8 cellular contexts compared by ENCODE assay signal in genomic region chr3:107241217-107241616, GRCh38.
A peak's percentile ranks its signal among the peaks of the same experiment; 100 is the strongest.
DNase-seq lines count a peak whose midpoint lies in the region; ATAC-seq and TF ChIP-seq lines count a peak whose summit lies in the region.

No MANE protein-coding gene starts in this region.

- peak overlapping the region; percentile 85 for H3K27ac Mint-ChIP-seq in HFFc6
- peak overlapping the region; percentile 65 for H3K27ac Mint-ChIP-seq in stimulated activated memory B cell treated with anti-CD40 and anti-IgM and Interleukin-4, amounts not matched to agents 10 μg/mL and 1 μg/mL and 100 μg/mL, for 72 hours

- H3K36me3 ChIP-seq in brain microvascular endothelial cell (replicated peaks) = no peaks in the 10 kb centered on the region

- peak; percentile 53 for ATAC-seq in stimulated activated memory B cell treated with anti-CD40 and anti-IgM and Interleukin-4, amounts not matched to agents 10 μg/mL and 1 μg/mL and 100 μg/mL, for 72 hours

- no peaks in the 10 kb centered on the region for H3K27me3 Mint-ChIP-seq in HFFc6 (ENCODE audit: insufficient read depth)
- no peaks in the 10 kb centered on the region for H3K27me3 Mint-ChIP-seq in stimulated activated memory B cell treated with anti-CD40 and anti-IgM and Interleukin-4, amounts not matched to agents 10 μg/mL and 1 μg/mL and 100 μg/mL, for 72 hours

- peak overlapping the region; percentile 98 for H3K4me3 Mint-ChIP-seq in HFFc6
- H3K4me3 Mint-ChIP-seq in stimulated activated memory B cell treated with anti-CD40 and anti-IgM and Interleukin-4, amounts not matched to agents 10 μg/mL and 1 μg/mL and 100 μg/mL, for 72 hours = peak overlapping the region; percentile 91

- peaks cover 56% of the 10 kb centered on the region for H3K4me1 Mint-ChIP-seq in HFFc6 (ENCODE audit: low read depth)
- H3K4me1 Mint-ChIP-seq in stimulated activated memory B cell treated with anti-CD40 and anti-IgM and Interleukin-4, amounts not matched to agents 10 μg/mL and 1 μg/mL and 100 μg/mL, for 72 hours = peaks cover 17% of the 10 kb centered on the region

- H3K27ac ChIP-seq in brain microvascular endothelial cell = no peak overlapping the region

- in situ Hi-C loops in brain microvascular endothelial cell (cut with HindIII; ENCODE audit: low pct_ligation_motif_present, low sequenced_read_pairs) = no loop called here

- peaks cover 15% of the 10 kb centered on the region for H3K36me3 Mint-ChIP-seq in HFFc6 (ENCODE audit: low read depth)
- H3K36me3 Mint-ChIP-seq in stimulated activated memory B cell treated with anti-CD40 and anti-IgM and Interleukin-4, amounts not matched to agents 10 μg/mL and 1 μg/mL and 100 μg/mL, for 72 hours = peaks cover 1% of the 10 kb centered on the region

- DNase-seq in activated effector memory CD4-positive, alpha-beta T cell treated with anti-CD3 and anti-CD28 coated beads, Interleukin-2, amount 50 U/mL, for 16 hours = peak; percentile 62
- DNase-seq in activated effector memory CD4-positive, alpha-beta T cell treated with Interleukin-2 at 50 U/mL for 16 hours = no peak
- DNase-seq in HFFc6 (no peak), NCI-H748 treated with DMSO at 0.1 percent for 48 hours (lab: John Stamatoyannopoulos, UW) (peak; percentile 33), brain microvascular endothelial cell (no peak), islet precursor cell (peak; percentile 76), globus pallidus (ENCODE audit: low spot score) (no peak)

- H3K9me3 Mint-ChIP-seq in HFFc6 = no peaks in the 10 kb centered on the region
- H3K9me3 Mint-ChIP-seq in stimulated activated memory B cell treated with anti-CD40 and anti-IgM and Interleukin-4, amounts not matched to agents 10 μg/mL and 1 μg/mL and 100 μg/mL, for 72 hours = no peaks in the 10 kb centered on the region

- TF ChIP-seq CTCF in HFFc6 (IDR thresholded peaks at IDR 0.05) = no peak
- peak; percentile 37 for TF ChIP-seq CTCF in brain microvascular endothelial cell (IDR thresholded peaks at IDR 0.05; ENCODE audit: low read depth, low read length, missing control alignments)

- peak overlapping the region; percentile 79 for H3K4me3 ChIP-seq in brain microvascular endothelial cell (ENCODE audit: low read depth, low read length)

- H3K27me3 ChIP-seq in brain microvascular endothelial cell (replicated peaks) = no peaks in the 10 kb centered on the region

Comparison
In these comparisons a context has a peak if more than half of its experiments do, and no peak if none do; other contexts are left out.
1. DNase-seq: peak in activated effector memory CD4-positive, alpha-beta T cell treated with anti-CD3 and anti-CD28 coated beads, Interleukin-2, amount 50 U/mL, for 16 hours (single experiment), NCI-H748 treated with DMSO at 0.1 percent for 48 hours (single experiment) and islet precursor cell (single experiment); none in activated effector memory CD4-positive, alpha-beta T cell treated with Interleukin-2 at 50 U/mL for 16 hours (single experiment), HFFc6 (single experiment), brain microvascular endothelial cell (single experiment) and globus pallidus (single experiment).